In genomic region chrX:37350034-37350365, GRCh38 we compare ENCODE assay signal across 8 cellular contexts. TPM values are rescaled to one million over a fixed set of nuclear protein-coding genes. Genes with fewer than 3 reads are reported as not detected.
DNase-seq lines count a peak whose midpoint lies in the region; TF ChIP-seq lines count a peak whose summit lies in the region.

No MANE protein-coding gene starts in this region.

- H2AFZ ChIP-seq in fibroblast of lung (ENCODE audit: low read length): no peak overlapping the region
- H2AFZ ChIP-seq in neuron (ENCODE audit: low read depth, low read length): no peak overlapping the region

- H3K9me3 ChIP-seq in fibroblast of lung (ENCODE audit: control insufficient read depth, insufficient read depth, low read depth, low read length) (no peaks in the 10 kb centered on the region), neuron (ENCODE audit: low read length) (no peaks in the 10 kb centered on the region)

- no peaks in the 10 kb centered on the region for H3K36me3 ChIP-seq in fibroblast of lung (ENCODE audit: control insufficient read depth, insufficient read depth, low read length)
- no peaks in the 10 kb centered on the region for H3K36me3 ChIP-seq in neuron (ENCODE audit: insufficient read depth, low read length)

- peaks cover 4% of the 10 kb centered on the region for H3K79me2 ChIP-seq in fibroblast of lung (ENCODE audit: control insufficient read depth, insufficient read depth, low read length)

- H3K27ac ChIP-seq in C4-2B: peak overlapping the region; percentile 82
- peak overlapping the region; percentile 80 for H3K27ac ChIP-seq in fibroblast of lung (ENCODE audit: insufficient read depth, low read length)

- peaks cover 3% of the 10 kb centered on the region for H3K4me1 ChIP-seq in fibroblast of lung (ENCODE audit: control insufficient read depth, extremely low read depth, insufficient read depth, low read length)
- H3K4me1 ChIP-seq in neuron (ENCODE audit: insufficient read depth, low read length): peaks cover 22% of the 10 kb centered on the region

- H3K4me3 ChIP-seq in fibroblast of lung (replicated peaks in 1 of 4; ENCODE audit: control extremely low read depth in 1 of 4, insufficient read depth in 1 of 4, low read depth in 3 of 4, low read length in 4 of 4) (peak overlapping the region; percentile 66 to 92 (median 73)), neuron (ENCODE audit: low read length) (peak overlapping the region; percentile 64)

- TF ChIP-seq CTCF in C4-2B (conservative IDR thresholded peaks at IDR 0.05): no peak
- TF ChIP-seq CTCF in fibroblast of lung (conservative IDR thresholded peaks at IDR 0.05 in 1 of 2, IDR thresholded peaks at IDR 0.05 in 1 of 2; ENCODE audit: low read depth in 1 of 2, low read length in 2 of 2): no peak

- peak overlapping the region; percentile 42 for H3K9ac ChIP-seq in fibroblast of lung (ENCODE audit: insufficient read depth, low read length)

- peak overlapping the region; percentile 83 for H3K4me2 ChIP-seq in fibroblast of lung (ENCODE audit: extremely low read depth, insufficient read depth, low read length)

- DNase-seq in RKO (ENCODE audit: low spot score): peak; percentile 52
- DNase-seq in fibroblast of lung (ENCODE audit: low read depth in 2 of 2): peak; percentile 22 to 28
- no peak for DNase-seq in DMS153 treated with DMSO at 0.1 percent for 48 hours (lab: John Stamatoyannopoulos, UW; ENCODE audit: unreplicated experiment)
- DNase-seq in NCI-H2227 (lab: John Stamatoyannopoulos, UW; ENCODE audit: unreplicated experiment): no peak
- no peak for DNase-seq in activated CD4-positive, alpha-beta T cell treated with anti-CD3 and anti-CD28 coated beads, Interleukin-2, amount 50 U/mL, for 4 hours
- no peak for DNase-seq in NCI-H510A treated with DMSO at 0.1 percent for 48 hours (lab: John Stamatoyannopoulos, UW)

- H3K27me3 ChIP-seq in fibroblast of lung (ENCODE audit: control insufficient read depth, insufficient read depth, low read length) (no peaks in the 10 kb centered on the region), neuron (ENCODE audit: insufficient read depth, low read length) (no peaks in the 10 kb centered on the region)

- H4K20me1 ChIP-seq in fibroblast of lung (ENCODE audit: control insufficient read depth, extremely low read depth, insufficient read depth, low read length): no peaks in the 10 kb centered on the region

RNA-seq across cellular contexts. Expression of gene PRRG1, which starts 0.8 kb away (rescaled TPM):
- total RNA-seq in fibroblast of lung: 6.2 and 10.2 TPM in 2 replicates
- 14.1 and 15.5 TPM in 2 replicates for polyA plus RNA-seq in fibroblast of lung
- polyA plus RNA-seq in fibroblast of lung (2012): 6.2 and 7.8 TPM in 2 replicates
- polyA minus RNA-seq in fibroblast of lung (ENCODE audit: low replicate concordance): 8.3 and 9.9 TPM in 2 replicates

Comparison
In these comparisons a context has a peak if more than half of its experiments do, and no peak if none do; other contexts are left out.
1. DNase-seq: peak in RKO (single experiment) and fibroblast of lung (2 of 2); none in DMS153 treated with DMSO at 0.1 percent for 48 hours (single experiment), NCI-H2227 (single experiment), activated CD4-positive, alpha-beta T cell treated with anti-CD3 and anti-CD28 coated beads, Interleukin-2, amount 50 U/mL, for 4 hours (0 of 2) and NCI-H510A treated with DMSO at 0.1 percent for 48 hours (single experiment).